In the genomic region with DNA sequence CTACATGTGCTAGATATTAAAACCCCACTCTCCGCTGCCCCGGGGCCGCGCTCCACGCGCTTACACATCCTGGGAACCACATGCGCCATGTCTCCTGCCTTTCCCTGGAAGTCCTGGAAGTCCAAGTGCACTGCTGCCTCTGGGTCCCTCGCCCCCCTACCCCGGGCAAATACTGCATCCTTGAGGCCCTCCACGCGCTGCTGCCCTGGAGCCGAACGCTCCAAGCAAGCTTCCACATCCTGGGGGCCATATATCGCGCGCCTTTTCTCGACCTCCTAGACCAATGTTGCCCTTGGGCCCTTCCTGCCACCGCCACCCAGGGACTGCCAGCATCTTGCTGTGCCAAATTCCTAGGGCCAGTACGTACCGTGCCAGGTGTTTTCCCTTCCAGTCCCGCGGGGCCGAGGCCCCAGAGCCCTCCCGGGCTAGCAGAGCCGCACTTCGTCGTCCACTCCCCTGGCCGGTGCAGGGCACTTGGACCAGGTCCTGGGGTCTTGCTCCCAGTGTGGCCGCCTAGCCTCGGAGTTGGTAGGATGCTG, we compare ENCODE assay signal across 8 cellular contexts. TPM values are rescaled to one million over a fixed set of nuclear protein-coding genes. Genes with fewer than 3 reads are reported as not detected.
A peak's percentile ranks its signal among the peaks of the same experiment; 100 is the strongest.
DNase-seq lines count a peak whose midpoint lies in the region; ATAC-seq, FAIRE-seq and TF ChIP-seq lines count a peak whose summit lies in the region.

No MANE protein-coding gene starts in this region.

- no peak overlapping the region for H3K14ac ChIP-seq in H1 (ENCODE audit: insufficient read length)

- H3K4me3 Mint-ChIP-seq in neural progenitor cell: peak overlapping the region; percentile 85

- DNase-seq in BE2C (no peak), MG63 (no peak), H1 (ENCODE audit: low read depth in 1 of 2, low spot score in 2 of 2) (peak in 1 of 2 experiments; percentile 63), neural progenitor cell (ENCODE audit: low spot score) (no peak), anterior cingulate cortex (lab: John Stamatoyannopoulos, UW) (no peak)

- no peak overlapping the region for H2BK20ac ChIP-seq in H1 (ENCODE audit: low read length)

- no peaks in the 10 kb centered on the region for H3K9me3 ChIP-seq in BE2C
- no peaks in the 10 kb centered on the region for H3K9me3 ChIP-seq in MG63
- no peaks in the 10 kb centered on the region for H3K9me3 ChIP-seq in H1 (ENCODE audit: insufficient read depth in 2 of 2, low read depth in 1 of 2, low read length in 1 of 2)
- no peaks in the 10 kb centered on the region for H3K9me3 ChIP-seq in neural progenitor cell (ENCODE audit: low read depth)

- H2BK5ac ChIP-seq in H1 (ENCODE audit: low read depth, low read length): no peak overlapping the region

- H3F3A ChIP-seq in neural progenitor cell (ENCODE audit: low read depth): peaks cover 23% of the 10 kb centered on the region

- H2AK5ac ChIP-seq in H1 (ENCODE audit: low read depth, low read length): no peak overlapping the region

- peak overlapping the region; percentile 74 to 96 for H3K4me2 ChIP-seq in H1 (ENCODE audit: insufficient read depth in 1 of 2, low read depth in 2 of 2, low read length in 2 of 2)
- H3K4me2 ChIP-seq in neural progenitor cell: peak overlapping the region; percentile 84

- H3K27me3 Mint-ChIP-seq in neural progenitor cell (ENCODE audit: insufficient read depth, low read depth): peaks cover 34% of the 10 kb centered on the region

- no peak overlapping the region for H2BK120ac ChIP-seq in H1 (replicated peaks; ENCODE audit: low read depth, low read length)

- peak overlapping the region; percentile 74; the same call in 1 of the 2 replicates for H4K8ac ChIP-seq in H1 (ENCODE audit: extremely low read depth, insufficient read depth, low read length)

- H3K36me3 Mint-ChIP-seq in neural progenitor cell: peaks cover 2% of the 10 kb centered on the region

- H3K27me3 ChIP-seq in BE2C (peaks cover 28% of the 10 kb centered on the region), MG63 (no peaks in the 10 kb centered on the region), H1 (replicated peaks in 1 of 4; ENCODE audit: control insufficient read depth in 3 of 4, extremely low read depth in 1 of 4, insufficient read depth in 3 of 4, low read length in 3 of 4) (peaks cover 11 to 36% (median 30%) of the 10 kb centered on the region in 4 experiments), neural progenitor cell (peaks cover 82% of the 10 kb centered on the region)

- FAIRE-seq in H1 (lab: Jason Lieb, UNC): no peak

- 0 out of 2 replicates have a peak overlapping the region, but pooled peaks have one; percentile 39 for H2BK12ac ChIP-seq in H1 (ENCODE audit: low read depth, low read length)

- H2BK15ac ChIP-seq in H1 (ENCODE audit: low read length): peak overlapping the region; percentile 77; the same call in 1 of the 2 replicates

- TF ChIP-seq CTCF in BE2C (IDR thresholded peaks at IDR 0.05; ENCODE audit: low read depth, low read length): no peak
- TF ChIP-seq CTCF in H1 (IDR thresholded peaks at IDR 0.05; ENCODE audit: control extremely low read depth in 1 of 3, insufficient read depth in 1 of 3, low read depth in 1 of 3, low read length in 3 of 3): no peak
- TF ChIP-seq CTCF in neural progenitor cell (IDR thresholded peaks at IDR 0.05): no peak

- TF ChIP-seq POLR2A in H1 (IDR thresholded peaks at IDR 0.05; ENCODE audit: control extremely low read depth in 1 of 2, low read depth in 2 of 2, low read length in 2 of 2): no peak

- no peak overlapping the region for H3K9ac ChIP-seq in H1 (replicated peaks in 1 of 4; ENCODE audit: extremely low read depth in 1 of 4, low read depth in 3 of 4, low read length in 3 of 4)
- H3K9ac ChIP-seq in neural progenitor cell: no peak overlapping the region

- H3K79me2 ChIP-seq in H1 (ENCODE audit: control insufficient read depth in 1 of 2, insufficient read depth in 2 of 2, low read length in 2 of 2) (no peaks in the 10 kb centered on the region; a peak in 1 of 4 replicates), neural progenitor cell (ENCODE audit: low read depth) (no peaks in the 10 kb centered on the region)

- no peak overlapping the region for H4K91ac ChIP-seq in H1 (replicated peaks; ENCODE audit: insufficient read length, low read length)

- H3K18ac ChIP-seq in H1 (ENCODE audit: extremely low read depth, low read length): 0 out of 2 replicates have a peak overlapping the region, but pooled peaks have one; percentile 26

- no peak for TF ChIP-seq RAD21 in H1 (IDR thresholded peaks at IDR 0.05 in 1 of 2, conservative IDR thresholded peaks at IDR 0.05 in 1 of 2; ENCODE audit: low read depth in 2 of 2, low read length in 2 of 2)

- no peaks in the 10 kb centered on the region for H3K9me3 Mint-ChIP-seq in neural progenitor cell

- H3K23me2 ChIP-seq in H1 (ENCODE audit: low read depth, low read length): peaks cover 15% of the 10 kb centered on the region; the same call in 1 of the 2 replicates

- no peak for TF ChIP-seq EP300 in H1 (IDR thresholded peaks at IDR 0.05; ENCODE audit: borderline replicate concordance in 1 of 2, low read depth in 2 of 2, low read length in 2 of 2)

- peaks cover 46% of the 10 kb centered on the region for H3K4me1 Mint-ChIP-seq in neural progenitor cell

- no peak overlapping the region for H3K4ac ChIP-seq in H1 (replicated peaks; ENCODE audit: insufficient read length, low read depth, low read length)

- peaks cover 0 to 2% of the 10 kb centered on the region in 2 experiments for H4K20me1 ChIP-seq in H1 (replicated peaks in 1 of 2; ENCODE audit: control insufficient read depth in 1 of 2, insufficient read depth in 2 of 2, low read length in 2 of 2)
- H4K20me1 ChIP-seq in neural progenitor cell (ENCODE audit: low read depth): no peaks in the 10 kb centered on the region

- H3K27ac Mint-ChIP-seq in neural progenitor cell: no peak overlapping the region

- ATAC-seq in GM21619 (IDR thresholded peaks at IDR 0.05; ENCODE audit: unreplicated experiment) (no peak), GM18858 (IDR thresholded peaks at IDR 0.05; ENCODE audit: unreplicated experiment) (no peak), GM21447 (IDR thresholded peaks at IDR 0.05; ENCODE audit: unreplicated experiment) (no peak)

- H3K4me1 ChIP-seq in BE2C (no peaks in the 10 kb centered on the region), H1 (replicated peaks in 1 of 4; ENCODE audit: control insufficient read depth in 3 of 4, insufficient read depth in 4 of 4, low read length in 3 of 4) (peaks cover 13 to 36% (median 16%) of the 10 kb centered on the region in 4 experiments), neural progenitor cell (peaks cover 38% of the 10 kb centered on the region)

- no peak overlapping the region for H3K56ac ChIP-seq in H1 (replicated peaks; ENCODE audit: insufficient read length, low read depth, low read length)

- H3K27ac ChIP-seq in H1 (ENCODE audit: low read depth, low read length) (no peak overlapping the region), neural progenitor cell (no peak overlapping the region)

- no peaks in the 10 kb centered on the region for H3K36me3 ChIP-seq in BE2C
- H3K36me3 ChIP-seq in MG63: peaks cover 20% of the 10 kb centered on the region
- H3K36me3 ChIP-seq in H1 (ENCODE audit: control insufficient read depth in 2 of 4, insufficient read depth in 4 of 4, low read length in 3 of 4): no peaks in the 10 kb centered on the region
- H3K36me3 ChIP-seq in neural progenitor cell: no peaks in the 10 kb centered on the region

- WGBS in H1 (ENCODE audit: extremely low coverage in 1 of 2, insufficient coverage in 1 of 2, insufficient read length in 1 of 2, insufficient replicate concordance in 2 of 2, low coverage in 1 of 2, low lambda C conversion rate in 2 of 2, missing lambda C conversion rate in 1 of 2), 2 experiments: 51% methylated on average over 30 of the region's 30 CpGs; no CpG with 5 or more reads in 1 of the 2 experiments

- H3K23ac ChIP-seq in H1 (ENCODE audit: insufficient read length): no peak overlapping the region

- POLR2A ChIA-PET in H1 (lab: Charles Lee; ENCODE audit: partially characterized antibody): interaction anchor here (1.1 to 1.2 kb wide), 3 partner anchors 13 to 92 kb away, joined by 3 to 4 read pairs (median 3); a partner anchor contains a TSS

- H3K4me3 ChIP-seq in BE2C (ENCODE audit: low read depth, low read length) (peak overlapping the region; percentile 44; the same call in 1 of the 2 replicates), MG63 (peak overlapping the region; percentile 67), H1 (ENCODE audit: extremely low read depth in 1 of 4, insufficient read depth in 2 of 4, low read depth in 3 of 4, low read length in 4 of 4) (peak overlapping the region; percentile 56 to 75 (median 64)), neural progenitor cell (peak overlapping the region; percentile 54)

- CTCF ChIA-PET in H1 (lab: Charles Lee; ENCODE audit: partially characterized antibody): interaction anchor here (1.3 to 1.9 kb wide), 2 partner anchors 8 to 22 kb away, joined by 4 read pairs; no protein-coding TSS in a partner anchor

- H2AFZ ChIP-seq in H1 (ENCODE audit: low read length) (no peak overlapping the region), neural progenitor cell (replicated peaks) (peak overlapping the region; percentile 87)

- no peak overlapping the region for H4K5ac ChIP-seq in H1 (ENCODE audit: insufficient read length, low read depth, low read length)

- H3K79me1 ChIP-seq in H1 (ENCODE audit: low read depth, low read length): no peaks in the 10 kb centered on the region

TF ChIP-seq in H1, 55 proteins besides CTCF, POLR2A, EP300 and RAD21 (continues in another document):
- TF ChIP-seq TBP (IDR thresholded peaks at IDR 0.05; ENCODE audit: low read depth, low read length): no peak
- TF ChIP-seq KDM1A (IDR thresholded peaks at IDR 0.05; ENCODE audit: borderline replicate concordance, low read length): no peak
- 0 out of 2 replicates have a peak, but pooled peaks have one; percentile 7 for TF ChIP-seq TEAD4 (IDR thresholded peaks at IDR 0.05; ENCODE audit: low read depth, low read length)
- TF ChIP-seq GTF2F1 (IDR thresholded peaks at IDR 0.05; ENCODE audit: borderline replicate concordance, low read depth, low read length): no peak
- TF ChIP-seq CREB1 (IDR thresholded peaks at IDR 0.05): no peak
- TF ChIP-seq EZH2 (IDR thresholded peaks at IDR 0.05; ENCODE audit: low read depth, low read length, severe bottlenecking): peak; percentile 34
- TF ChIP-seq CBX5 (IDR thresholded peaks at IDR 0.05; ENCODE audit: low read depth, low read length): no peak

RNA-seq across cellular contexts. Expression of a gene that starts 0.8 kb away (rescaled TPM):
- 89.3 TPM for polyA plus RNA-seq in BE2C (2012; ENCODE audit: insufficient read depth, insufficient read length, low read depth)
- total RNA-seq in MG63 (2014; rRNA removed; shearing (Covaris generic); ENCODE audit: low replicate concordance): 65.9 and 68.9 TPM in 2 replicates
- 16.0 and 17.2 TPM in 2 replicates for total RNA-seq in H1 (2021; fragmentation: NEBNext Ultra II Directional; extraction: Animal tissue kit (Norgen Biotek cat#: 25700))
- polyA plus RNA-seq in H1 (2011; rRNA removed): 18.0 and 35.0 TPM in 2 replicates
- 25.3 TPM for polyA plus RNA-seq in H1 (2011; cell fraction: cytosol; rRNA removed)
- 26.1 TPM for polyA plus RNA-seq in H1 (2011; cell fraction: nucleus; rRNA removed)
- polyA plus RNA-seq in H1 (2012, experiment 1 of 2): 11.0 to 16.0 TPM (median 14.1 TPM) in 4 replicates
- 14.4 TPM for polyA plus RNA-seq in H1 (2012, experiment 2 of 2)
- polyA plus RNA-seq in H1 (2013, experiment 1 of 2): 10.5 TPM
- 11.7 TPM for polyA plus RNA-seq in H1 (2013, experiment 2 of 2)
- polyA minus RNA-seq in H1 (2011; rRNA and poly(A)+ RNA removed): 8.6 and 12.7 TPM in 2 replicates
- polyA minus RNA-seq in H1 (2011; cell fraction: cytosol; rRNA and poly(A)+ RNA removed): 14.5 TPM
- 10.1 TPM for polyA minus RNA-seq in H1 (2011; cell fraction: nucleus; rRNA and poly(A)+ RNA removed)
- total RNA-seq in neural progenitor cell (ENCODE audit: low replicate concordance): 2.2 and 11.4 TPM in 2 replicates
